Comparison of ENCODE assay signal across 1 cellular context in the genomic region with DNA sequence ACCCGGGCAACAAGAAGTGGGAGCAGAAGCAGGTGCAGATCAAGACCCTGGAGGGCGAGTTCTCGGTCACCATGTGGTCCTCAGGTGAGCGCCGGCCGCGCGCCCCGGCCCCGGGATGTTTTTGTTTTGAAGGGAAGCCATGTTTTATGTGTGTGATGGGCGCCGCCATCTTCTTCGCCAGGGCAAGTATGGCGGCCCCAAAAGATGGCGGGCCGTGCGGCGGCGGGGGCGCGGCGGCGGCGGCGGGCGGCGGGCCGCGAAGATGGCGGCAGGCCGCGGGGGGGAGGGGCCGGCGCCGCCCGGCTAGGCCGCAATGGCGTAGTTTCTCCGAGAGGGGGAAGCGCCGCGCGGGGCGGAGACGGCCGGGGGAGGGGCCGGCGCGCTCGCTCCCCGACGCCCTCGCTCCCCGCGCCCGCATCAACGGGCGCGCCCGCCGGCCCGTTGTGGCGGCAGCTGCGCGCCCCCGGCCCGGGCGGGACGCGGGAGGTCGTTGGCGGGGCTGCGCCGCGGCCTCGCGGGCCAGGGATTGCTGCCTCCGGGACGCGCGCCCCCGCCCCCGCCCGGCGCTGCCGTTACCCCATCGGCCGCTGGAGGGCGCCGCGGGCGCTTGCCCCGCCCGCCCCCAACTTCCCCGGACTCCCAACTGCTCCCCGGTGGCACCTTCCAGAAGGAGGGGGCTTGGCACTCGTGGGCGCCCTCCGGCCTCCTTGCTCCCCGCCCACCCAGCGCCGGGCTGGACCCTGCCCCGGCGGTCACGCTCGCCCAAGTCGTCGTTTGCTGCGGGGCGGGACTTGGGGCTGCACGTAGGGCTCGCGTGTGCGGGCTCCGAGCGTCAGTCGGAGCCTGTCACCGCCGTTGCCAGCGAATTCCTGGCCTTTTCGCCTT.
A peak's percentile ranks its signal among the peaks of the same experiment; 100 is the strongest.
TF ChIP-seq lines count a peak whose summit lies in the region.

No MANE protein-coding gene starts in this region.

TF ChIP-seq in HEK293, 187 proteins besides CTCF, POLR2A, EP300 and RAD21 (continued from another document and continues in another):
- TF ChIP-seq ZBTB8A (tag by site-specific recombination; IDR thresholded peaks at IDR 0.05) (peak; percentile 96), YY1 (tag by site-specific recombination; IDR thresholded peaks at IDR 0.05) (peak; percentile 91), ZNF19 (tag by site-specific recombination; IDR thresholded peaks at IDR 0.05; ENCODE audit: low read depth) (no peak), ZNF266 (tag by site-specific recombination; IDR thresholded peaks at IDR 0.05; ENCODE audit: low read depth) (0 out of 2 replicates have a peak, but pooled peaks have one; percentile 1), GLI4 (tag by site-specific recombination; IDR thresholded peaks at IDR 0.05) (no peak), ZNF221 (tag by site-specific recombination; IDR thresholded peaks at IDR 0.05; ENCODE audit: borderline replicate concordance) (no peak), SP2 (tag by site-specific recombination; IDR thresholded peaks at IDR 0.05) (peak; percentile 95), ZFHX2 (tag by site-specific recombination; conservative IDR thresholded peaks at IDR 0.05) (peak; percentile 96), ZNF560 (tag by site-specific recombination; IDR thresholded peaks at IDR 0.05; ENCODE audit: borderline replicate concordance) (no peak), ZNF621 (tag by site-specific recombination; IDR thresholded peaks at IDR 0.05) (no peak), KLF9 (tag by site-specific recombination; IDR thresholded peaks at IDR 0.05; ENCODE audit: low read depth) (peak; percentile 90), ZNF37A (tag by site-specific recombination; IDR thresholded peaks at IDR 0.05) (no peak), ZNF423 (tag by site-specific recombination; IDR thresholded peaks at IDR 0.05) (0 out of 2 replicates have a peak, but pooled peaks have one; percentile 32), ZNF610 (tag by site-specific recombination; IDR thresholded peaks at IDR 0.05; ENCODE audit: borderline replicate concordance) (no peak), ZNF629 (tag by site-specific recombination; IDR thresholded peaks at IDR 0.05) (peak; percentile 60), SCRT2 (tag by site-specific recombination; IDR thresholded peaks at IDR 0.05) (no peak), ZNF10 (tag by site-specific recombination; IDR thresholded peaks at IDR 0.05) (peak; percentile 18; the same call in 1 of the 2 replicates), ZNF701 (tag by site-specific recombination; IDR thresholded peaks at IDR 0.05) (no peak), ZFP69B (tag by site-specific recombination; IDR thresholded peaks at IDR 0.05) (peak; percentile 65; the same call in 1 of the 2 replicates), SCRT1 (tag by site-specific recombination; IDR thresholded peaks at IDR 0.05; ENCODE audit: borderline replicate concordance) (no peak), ZNF248 (tag by site-specific recombination; IDR thresholded peaks at IDR 0.05) (no peak), PRDM1 (tag by site-specific recombination; IDR thresholded peaks at IDR 0.05) (no peak), GFI1B (tag by site-specific recombination; IDR thresholded peaks at IDR 0.05) (no peak)
- TF ChIP-seq, protein P1, sequence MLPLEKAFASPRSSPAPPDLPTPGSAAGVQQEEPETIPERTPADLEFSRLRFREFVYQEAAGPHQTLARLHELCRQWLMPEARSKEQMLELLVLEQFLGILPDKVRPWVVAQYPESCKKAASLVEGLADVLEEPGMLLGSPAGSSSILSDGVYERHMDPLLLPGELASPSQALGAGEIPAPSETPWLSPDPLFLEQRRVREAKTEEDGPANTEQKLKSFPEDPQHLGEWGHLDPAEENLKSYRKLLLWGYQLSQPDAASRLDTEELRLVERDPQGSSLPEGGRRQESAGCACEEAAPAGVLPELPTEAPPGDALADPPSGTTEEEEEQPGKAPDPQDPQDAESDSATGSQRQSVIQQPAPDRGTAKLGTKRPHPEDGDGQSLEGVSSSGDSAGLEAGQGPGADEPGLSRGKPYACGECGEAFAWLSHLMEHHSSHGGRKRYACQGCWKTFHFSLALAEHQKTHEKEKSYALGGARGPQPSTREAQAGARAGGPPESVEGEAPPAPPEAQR (tag by site-specific recombination; IDR thresholded peaks at IDR 0.05) = no peak
- TF ChIP-seq, protein P2, sequence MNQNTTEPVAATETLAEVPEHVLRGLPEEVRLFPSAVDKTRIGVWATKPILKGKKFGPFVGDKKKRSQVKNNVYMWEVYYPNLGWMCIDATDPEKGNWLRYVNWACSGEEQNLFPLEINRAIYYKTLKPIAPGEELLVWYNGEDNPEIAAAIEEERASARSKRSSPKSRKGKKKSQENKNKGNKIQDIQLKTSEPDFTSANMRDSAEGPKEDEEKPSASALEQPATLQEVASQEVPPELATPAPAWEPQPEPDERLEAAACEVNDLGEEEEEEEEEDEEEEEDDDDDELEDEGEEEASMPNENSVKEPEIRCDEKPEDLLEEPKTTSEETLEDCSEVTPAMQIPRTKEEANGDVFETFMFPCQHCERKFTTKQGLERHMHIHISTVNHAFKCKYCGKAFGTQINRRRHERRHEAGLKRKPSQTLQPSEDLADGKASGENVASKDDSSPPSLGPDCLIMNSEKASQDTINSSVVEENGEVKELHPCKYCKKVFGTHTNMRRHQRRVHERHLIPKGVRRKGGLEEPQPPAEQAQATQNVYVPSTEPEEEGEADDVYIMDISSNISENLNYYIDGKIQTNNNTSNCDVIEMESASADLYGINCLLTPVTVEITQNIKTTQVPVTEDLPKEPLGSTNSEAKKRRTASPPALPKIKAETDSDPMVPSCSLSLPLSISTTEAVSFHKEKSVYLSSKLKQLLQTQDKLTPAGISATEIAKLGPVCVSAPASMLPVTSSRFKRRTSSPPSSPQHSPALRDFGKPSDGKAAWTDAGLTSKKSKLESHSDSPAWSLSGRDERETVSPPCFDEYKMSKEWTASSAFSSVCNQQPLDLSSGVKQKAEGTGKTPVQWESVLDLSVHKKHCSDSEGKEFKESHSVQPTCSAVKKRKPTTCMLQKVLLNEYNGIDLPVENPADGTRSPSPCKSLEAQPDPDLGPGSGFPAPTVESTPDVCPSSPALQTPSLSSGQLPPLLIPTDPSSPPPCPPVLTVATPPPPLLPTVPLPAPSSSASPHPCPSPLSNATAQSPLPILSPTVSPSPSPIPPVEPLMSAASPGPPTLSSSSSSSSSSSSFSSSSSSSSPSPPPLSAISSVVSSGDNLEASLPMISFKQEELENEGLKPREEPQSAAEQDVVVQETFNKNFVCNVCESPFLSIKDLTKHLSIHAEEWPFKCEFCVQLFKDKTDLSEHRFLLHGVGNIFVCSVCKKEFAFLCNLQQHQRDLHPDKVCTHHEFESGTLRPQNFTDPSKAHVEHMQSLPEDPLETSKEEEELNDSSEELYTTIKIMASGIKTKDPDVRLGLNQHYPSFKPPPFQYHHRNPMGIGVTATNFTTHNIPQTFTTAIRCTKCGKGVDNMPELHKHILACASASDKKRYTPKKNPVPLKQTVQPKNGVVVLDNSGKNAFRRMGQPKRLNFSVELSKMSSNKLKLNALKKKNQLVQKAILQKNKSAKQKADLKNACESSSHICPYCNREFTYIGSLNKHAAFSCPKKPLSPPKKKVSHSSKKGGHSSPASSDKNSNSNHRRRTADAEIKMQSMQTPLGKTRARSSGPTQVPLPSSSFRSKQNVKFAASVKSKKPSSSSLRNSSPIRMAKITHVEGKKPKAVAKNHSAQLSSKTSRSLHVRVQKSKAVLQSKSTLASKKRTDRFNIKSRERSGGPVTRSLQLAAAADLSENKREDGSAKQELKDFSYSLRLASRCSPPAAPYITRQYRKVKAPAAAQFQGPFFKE (tag by site-specific recombination; IDR thresholded peaks at IDR 0.05; ENCODE audit: borderline replicate concordance) = no peak
- TF ChIP-seq, protein P3, sequence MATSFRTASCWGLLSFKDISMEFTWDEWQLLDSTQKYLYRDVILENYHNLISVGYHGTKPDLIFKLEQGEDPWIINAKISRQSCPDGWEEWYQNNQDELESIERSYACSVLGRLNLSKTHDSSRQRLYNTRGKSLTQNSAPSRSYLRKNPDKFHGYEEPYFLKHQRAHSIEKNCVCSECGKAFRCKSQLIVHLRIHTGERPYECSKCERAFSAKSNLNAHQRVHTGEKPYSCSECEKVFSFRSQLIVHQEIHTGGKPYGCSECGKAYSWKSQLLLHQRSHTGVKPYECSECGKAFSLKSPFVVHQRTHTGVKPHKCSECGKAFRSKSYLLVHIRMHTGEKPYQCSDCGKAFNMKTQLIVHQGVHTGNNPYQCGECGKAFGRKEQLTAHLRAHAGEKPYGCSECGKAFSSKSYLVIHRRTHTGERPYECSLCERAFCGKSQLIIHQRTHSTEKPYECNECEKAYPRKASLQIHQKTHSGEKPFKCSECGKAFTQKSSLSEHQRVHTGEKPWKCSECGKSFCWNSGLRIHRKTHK (tag by site-specific recombination; IDR thresholded peaks at IDR 0.05) = no peak
- TF ChIP-seq, protein P4, sequence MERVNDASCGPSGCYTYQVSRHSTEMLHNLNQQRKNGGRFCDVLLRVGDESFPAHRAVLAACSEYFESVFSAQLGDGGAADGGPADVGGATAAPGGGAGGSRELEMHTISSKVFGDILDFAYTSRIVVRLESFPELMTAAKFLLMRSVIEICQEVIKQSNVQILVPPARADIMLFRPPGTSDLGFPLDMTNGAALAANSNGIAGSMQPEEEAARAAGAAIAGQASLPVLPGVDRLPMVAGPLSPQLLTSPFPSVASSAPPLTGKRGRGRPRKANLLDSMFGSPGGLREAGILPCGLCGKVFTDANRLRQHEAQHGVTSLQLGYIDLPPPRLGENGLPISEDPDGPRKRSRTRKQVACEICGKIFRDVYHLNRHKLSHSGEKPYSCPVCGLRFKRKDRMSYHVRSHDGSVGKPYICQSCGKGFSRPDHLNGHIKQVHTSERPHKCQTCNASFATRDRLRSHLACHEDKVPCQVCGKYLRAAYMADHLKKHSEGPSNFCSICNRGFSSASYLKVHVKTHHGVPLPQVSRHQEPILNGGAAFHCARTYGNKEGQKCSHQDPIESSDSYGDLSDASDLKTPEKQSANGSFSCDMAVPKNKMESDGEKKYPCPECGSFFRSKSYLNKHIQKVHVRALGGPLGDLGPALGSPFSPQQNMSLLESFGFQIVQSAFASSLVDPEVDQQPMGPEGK (tag by site-specific recombination; IDR thresholded peaks at IDR 0.05) = peak; percentile 96
- TF ChIP-seq, protein P5, sequence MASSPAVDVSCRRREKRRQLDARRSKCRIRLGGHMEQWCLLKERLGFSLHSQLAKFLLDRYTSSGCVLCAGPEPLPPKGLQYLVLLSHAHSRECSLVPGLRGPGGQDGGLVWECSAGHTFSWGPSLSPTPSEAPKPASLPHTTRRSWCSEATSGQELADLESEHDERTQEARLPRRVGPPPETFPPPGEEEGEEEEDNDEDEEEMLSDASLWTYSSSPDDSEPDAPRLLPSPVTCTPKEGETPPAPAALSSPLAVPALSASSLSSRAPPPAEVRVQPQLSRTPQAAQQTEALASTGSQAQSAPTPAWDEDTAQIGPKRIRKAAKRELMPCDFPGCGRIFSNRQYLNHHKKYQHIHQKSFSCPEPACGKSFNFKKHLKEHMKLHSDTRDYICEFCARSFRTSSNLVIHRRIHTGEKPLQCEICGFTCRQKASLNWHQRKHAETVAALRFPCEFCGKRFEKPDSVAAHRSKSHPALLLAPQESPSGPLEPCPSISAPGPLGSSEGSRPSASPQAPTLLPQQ (tag by site-specific recombination; IDR thresholded peaks at IDR 0.05) = peak; percentile 63
- TF ChIP-seq, protein P6, sequence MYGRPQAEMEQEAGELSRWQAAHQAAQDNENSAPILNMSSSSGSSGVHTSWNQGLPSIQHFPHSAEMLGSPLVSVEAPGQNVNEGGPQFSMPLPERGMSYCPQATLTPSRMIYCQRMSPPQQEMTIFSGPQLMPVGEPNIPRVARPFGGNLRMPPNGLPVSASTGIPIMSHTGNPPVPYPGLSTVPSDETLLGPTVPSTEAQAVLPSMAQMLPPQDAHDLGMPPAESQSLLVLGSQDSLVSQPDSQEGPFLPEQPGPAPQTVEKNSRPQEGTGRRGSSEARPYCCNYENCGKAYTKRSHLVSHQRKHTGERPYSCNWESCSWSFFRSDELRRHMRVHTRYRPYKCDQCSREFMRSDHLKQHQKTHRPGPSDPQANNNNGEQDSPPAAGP (tag by site-specific recombination; IDR thresholded peaks at IDR 0.05) = peak; percentile 57; the same call in 1 of the 2 replicates
- TF ChIP-seq, protein P7, sequence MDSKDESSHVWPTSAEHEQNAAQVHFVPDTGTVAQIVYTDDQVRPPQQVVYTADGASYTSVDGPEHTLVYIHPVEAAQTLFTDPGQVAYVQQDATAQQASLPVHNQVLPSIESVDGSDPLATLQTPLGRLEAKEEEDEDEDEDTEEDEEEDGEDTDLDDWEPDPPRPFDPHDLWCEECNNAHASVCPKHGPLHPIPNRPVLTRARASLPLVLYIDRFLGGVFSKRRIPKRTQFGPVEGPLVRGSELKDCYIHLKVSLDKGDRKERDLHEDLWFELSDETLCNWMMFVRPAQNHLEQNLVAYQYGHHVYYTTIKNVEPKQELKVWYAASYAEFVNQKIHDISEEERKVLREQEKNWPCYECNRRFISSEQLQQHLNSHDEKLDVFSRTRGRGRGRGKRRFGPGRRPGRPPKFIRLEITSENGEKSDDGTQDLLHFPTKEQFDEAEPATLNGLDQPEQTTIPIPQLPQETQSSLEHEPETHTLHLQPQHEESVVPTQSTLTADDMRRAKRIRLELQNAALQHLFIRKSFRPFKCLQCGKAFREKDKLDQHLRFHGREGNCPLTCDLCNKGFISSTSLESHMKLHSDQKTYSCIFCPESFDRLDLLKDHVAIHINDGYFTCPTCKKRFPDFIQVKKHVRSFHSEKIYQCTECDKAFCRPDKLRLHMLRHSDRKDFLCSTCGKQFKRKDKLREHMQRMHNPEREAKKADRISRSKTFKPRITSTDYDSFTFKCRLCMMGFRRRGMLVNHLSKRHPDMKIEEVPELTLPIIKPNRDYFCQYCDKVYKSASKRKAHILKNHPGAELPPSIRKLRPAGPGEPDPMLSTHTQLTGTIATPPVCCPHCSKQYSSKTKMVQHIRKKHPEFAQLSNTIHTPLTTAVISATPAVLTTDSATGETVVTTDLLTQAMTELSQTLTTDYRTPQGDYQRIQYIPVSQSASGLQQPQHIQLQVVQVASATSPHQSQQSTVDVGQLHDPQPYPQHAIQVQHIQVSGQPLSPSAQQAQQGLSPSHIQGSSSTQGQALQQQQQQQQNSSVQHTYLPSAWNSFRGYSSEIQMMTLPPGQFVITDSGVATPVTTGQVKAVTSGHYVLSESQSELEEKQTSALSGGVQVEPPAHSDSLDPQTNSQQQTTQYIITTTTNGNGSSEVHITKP (tag by site-specific recombination; IDR thresholded peaks at IDR 0.05) = peak; percentile 89
- TF ChIP-seq, protein P8, sequence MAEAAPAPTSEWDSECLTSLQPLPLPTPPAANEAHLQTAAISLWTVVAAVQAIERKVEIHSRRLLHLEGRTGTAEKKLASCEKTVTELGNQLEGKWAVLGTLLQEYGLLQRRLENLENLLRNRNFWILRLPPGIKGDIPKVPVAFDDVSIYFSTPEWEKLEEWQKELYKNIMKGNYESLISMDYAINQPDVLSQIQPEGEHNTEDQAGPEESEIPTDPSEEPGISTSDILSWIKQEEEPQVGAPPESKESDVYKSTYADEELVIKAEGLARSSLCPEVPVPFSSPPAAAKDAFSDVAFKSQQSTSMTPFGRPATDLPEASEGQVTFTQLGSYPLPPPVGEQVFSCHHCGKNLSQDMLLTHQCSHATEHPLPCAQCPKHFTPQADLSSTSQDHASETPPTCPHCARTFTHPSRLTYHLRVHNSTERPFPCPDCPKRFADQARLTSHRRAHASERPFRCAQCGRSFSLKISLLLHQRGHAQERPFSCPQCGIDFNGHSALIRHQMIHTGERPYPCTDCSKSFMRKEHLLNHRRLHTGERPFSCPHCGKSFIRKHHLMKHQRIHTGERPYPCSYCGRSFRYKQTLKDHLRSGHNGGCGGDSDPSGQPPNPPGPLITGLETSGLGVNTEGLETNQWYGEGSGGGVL (tag by site-specific recombination; IDR thresholded peaks at IDR 0.05) = peak; percentile 41; the same call in 1 of the 2 replicates
